ENCODE assay signal across 11 cellular contexts in genomic region chr18:42187611-42188378, GRCh38.
A peak's percentile ranks its signal among the peaks of the same experiment; 100 is the strongest.
DNase-seq lines count a peak whose midpoint lies in the region; ATAC-seq and TF ChIP-seq lines count a peak whose summit lies in the region.
"Had no signal": no experiment of that assay in that cellular context is flagged by ENCODE, and none has a peak within 500 bp of the region (broad histone marks: within the 10 kb centered on the region; RNA-seq: fewer than 3 reads in every experiment).

No MANE protein-coding gene starts in this region.

- H3K4me3 Mint-ChIP-seq in Calu3 (ENCODE audit: low read depth, unreplicated experiment) = no peak overlapping the region
- H3K4me3 Mint-ChIP-seq in natural killer cell treated with Interleukin-12 subunit alpha and Interleukin-12 subunit beta and Interleukin-15 and Interleukin-18, amount 100 ng/mL, for 72 hours = no peak overlapping the region
- H3K4me3 Mint-ChIP-seq: type B pancreatic cell had no signal

- DNase-seq in sciatic nerve (ENCODE audit: low spot score) (no peak), hippocampal formation (lab: John Stamatoyannopoulos, UW) (no peak), Calu3 (no peak), GOT3 (lab: John Stamatoyannopoulos, UW) (no peak)
- DNase-seq in natural killer cell treated with Interleukin-12 subunit alpha and Interleukin-12 subunit beta and Interleukin-15 and Interleukin-18, amount 100 ng/mL, for 72 hours (ENCODE audit: low spot score) = no peak
- DNase-seq: NCI-H1105 treated with DMSO at 0.1 percent for 48 hours; stimulated activated CD4-positive, alpha-beta T cell treated with anti-CD3 and anti-CD28 coated beads, Interleukin-4, amount 100 ng/mL, for 4 hours had no signal

- ATAC-seq in GM19328 (IDR thresholded peaks at IDR 0.05; ENCODE audit: unreplicated experiment) (peak; percentile 59), HG02678 (IDR thresholded peaks at IDR 0.05; ENCODE audit: unreplicated experiment) (peak; percentile 89), HG03571 (IDR thresholded peaks at IDR 0.05; ENCODE audit: unreplicated experiment) (peak; percentile 78), sciatic nerve (peak; percentile 32)
- no peak for ATAC-seq in natural killer cell treated with Interleukin-12 subunit alpha and Interleukin-12 subunit beta and Interleukin-15 and Interleukin-18, amount 100 ng/mL, for 72 hours

- no peaks in the 10 kb centered on the region for H3K4me1 Mint-ChIP-seq in Calu3 (ENCODE audit: low read depth, unreplicated experiment)
- no peaks in the 10 kb centered on the region for H3K4me1 Mint-ChIP-seq in natural killer cell treated with Interleukin-12 subunit alpha and Interleukin-12 subunit beta and Interleukin-15 and Interleukin-18, amount 100 ng/mL, for 72 hours (ENCODE audit: low read depth in 2 of 2)

- BruUV-seq in Calu3 (replicated peaks; lab: Mats Ljungman, UMichigan) = no TSS peak

- H3K27ac Mint-ChIP-seq in Calu3 (ENCODE audit: unreplicated experiment) = no peak overlapping the region
- H3K27ac Mint-ChIP-seq in natural killer cell treated with Interleukin-12 subunit alpha and Interleukin-12 subunit beta and Interleukin-15 and Interleukin-18, amount 100 ng/mL, for 72 hours = no peak overlapping the region
- H3K27ac Mint-ChIP-seq: type B pancreatic cell had no signal

- H3K9me3 Mint-ChIP-seq in Calu3 (ENCODE audit: low read depth, unreplicated experiment) = peaks cover 15% of the 10 kb centered on the region
- peaks cover 26% of the 10 kb centered on the region for H3K9me3 Mint-ChIP-seq in natural killer cell treated with Interleukin-12 subunit alpha and Interleukin-12 subunit beta and Interleukin-15 and Interleukin-18, amount 100 ng/mL, for 72 hours

- H3K27me3 Mint-ChIP-seq in Calu3 (ENCODE audit: unreplicated experiment) = no peaks in the 10 kb centered on the region
- no peaks in the 10 kb centered on the region for H3K27me3 Mint-ChIP-seq in natural killer cell treated with Interleukin-12 subunit alpha and Interleukin-12 subunit beta and Interleukin-15 and Interleukin-18, amount 100 ng/mL, for 72 hours
- H3K27me3 Mint-ChIP-seq: type B pancreatic cell had no signal

- TF ChIP-seq CTCF in Calu3 (IDR thresholded peaks at IDR 0.05; ENCODE audit: unreplicated experiment) = no peak

- H3K36me3 Mint-ChIP-seq in Calu3 (ENCODE audit: insufficient read depth, unreplicated experiment) = no peaks in the 10 kb centered on the region
- no peaks in the 10 kb centered on the region for H3K36me3 Mint-ChIP-seq in natural killer cell treated with Interleukin-12 subunit alpha and Interleukin-12 subunit beta and Interleukin-15 and Interleukin-18, amount 100 ng/mL, for 72 hours

- CTCF ChIA-PET in Calu3 (lab: Charles Lee) = no interaction called here

- intact Hi-C loops in sciatic nerve (cut with DNase I) (no loop called here), Calu3 (cut with micrococcal nuclease; ENCODE audit: unreplicated experiment) (no loop called here)

Comparison
In these comparisons a context has a peak if more than half of its experiments do, and no peak if none do; other contexts are left out.
1. ATAC-seq: peak in GM19328 (single experiment), HG02678 (single experiment), HG03571 (single experiment) and sciatic nerve (single experiment); none in natural killer cell treated with Interleukin-12 subunit alpha and Interleukin-12 subunit beta and Interleukin-15 and Interleukin-18, amount 100 ng/mL, for 72 hours (0 of 2).